In genomic region chr19:18441804-18442788, GRCh38 we compare ENCODE assay signal across 19 cellular contexts. TPM values are rescaled to one million over a fixed set of nuclear protein-coding genes. Genes with fewer than 3 reads are reported as not detected.
A peak's percentile ranks its signal among the peaks of the same experiment; 100 is the strongest.
DNase-seq lines count a peak whose midpoint lies in the region; ATAC-seq, FAIRE-seq and TF ChIP-seq lines count a peak whose summit lies in the region.
"Had no signal": no experiment of that assay in that cellular context is flagged by ENCODE, and none has a peak within 500 bp of the region (broad histone marks: within the 10 kb centered on the region; RNA-seq: fewer than 3 reads in every experiment).

No MANE protein-coding gene starts in this region.

- TF ChIP-seq CTCF in MCF 10A (IDR thresholded peaks at IDR 0.05; ENCODE audit: unreplicated experiment): no peak
- no peak for TF ChIP-seq CTCF in breast epithelium (IDR thresholded peaks at IDR 0.05)
- TF ChIP-seq CTCF in activated CD8-positive, alpha-beta T cell treated with anti-CD3 and anti-CD28 coated beads for 36 hours (IDR thresholded peaks at IDR 0.05): no peak
- TF ChIP-seq CTCF in lower lobe of right lung (IDR thresholded peaks at IDR 0.05): no peak

- no peak for TF ChIP-seq POLR2A in breast epithelium (IDR thresholded peaks at IDR 0.05)

- no peaks in the 10 kb centered on the region for H3K27me3 Mint-ChIP-seq in MCF 10A (ENCODE audit: insufficient read depth, unreplicated experiment)
- no peaks in the 10 kb centered on the region for H3K27me3 Mint-ChIP-seq in activated CD8-positive, alpha-beta T cell treated with anti-CD3 and anti-CD28 coated beads for 36 hours

- DNase-seq in MCF 10A (ENCODE audit: unreplicated experiment): no peak
- no peak for DNase-seq in breast epithelium (ENCODE audit: low spot score in 2 of 2)
- peak; percentile 48 for DNase-seq in activated CD8-positive, alpha-beta T cell treated with anti-CD3 and anti-CD28 coated beads for 36 hours
- DNase-seq in iPS-NIHi11 (ENCODE audit: low spot score): peak; percentile 39
- DNase-seq in urothelium cell line (ENCODE audit: low spot score): no peak
- no peak for DNase-seq in lower lobe of right lung
- DNase-seq in NCI-H1694 treated with DMSO at 0.1 percent for 48 hours (lab: John Stamatoyannopoulos, UW): no peak
- no peak for DNase-seq in NOMO-1 treated with dmso at 0.1 percent for 144 hours (lab: John Stamatoyannopoulos, UW; ENCODE audit: unreplicated experiment)
- DNase-seq: activated CD8-positive, alpha-beta memory T cell treated with anti-CD3 and anti-CD28 coated beads, Interleukin-2, amount 50 U/mL, for 48 hours; body of pancreas; DND-41; left lung; NCI-H524 treated with DMSO at 0.1 percent for 48 hours; nucleus accumbens; Peyer's patch; stimulated activated CD4-positive, alpha-beta T cell treated with anti-CD3 and anti-CD28 coated beads, Interleukin-12 subunit alpha, Interleukin-12 subunit beta, amount 100 ng/mL, for 4 hours; T-helper 9 cell had no signal

- no peak for ATAC-seq in activated CD8-positive, alpha-beta T cell treated with anti-CD3 and anti-CD28 coated beads for 36 hours
- ATAC-seq in lower lobe of right lung: no peak
- ATAC-seq: body of pancreas, left lung had no signal

- H3K4me1 ChIP-seq in breast epithelium (peaks cover 0 to 14% of the 10 kb centered on the region in 2 donors), lower lobe of right lung (peaks cover 19% of the 10 kb centered on the region)

- H3K4me1 Mint-ChIP-seq in MCF 10A (ENCODE audit: insufficient read depth, unreplicated experiment): peaks cover 33% of the 10 kb centered on the region
- peaks cover 24% of the 10 kb centered on the region for H3K4me1 Mint-ChIP-seq in activated CD8-positive, alpha-beta T cell treated with anti-CD3 and anti-CD28 coated beads for 36 hours (ENCODE audit: low read depth)

- POLR2A ChIA-PET in MCF 10A (lab: Yijun Ruan, JAX): interaction anchor here (1.5 kb wide), 1 partner anchor 9 kb away, joined by 3 read pairs; no protein-coding TSS in a partner anchor
- POLR2A ChIA-PET in activated CD8-positive, alpha-beta T cell treated with anti-CD3 and anti-CD28 coated beads for 36 hours (lab: Charles Lee): interaction anchor here (1.3 to 1.5 kb wide), 3 partner anchors 9 to 13 kb away, joined by 3 to 6 read pairs (median 4); no protein-coding TSS in a partner anchor

- BruUV-seq in MCF 10A (replicated peaks; lab: Mats Ljungman, UMichigan): no TSS peak

- peak overlapping the region; percentile 28 for H3K4me3 Mint-ChIP-seq in MCF 10A (ENCODE audit: unreplicated experiment)
- no peak overlapping the region for H3K4me3 Mint-ChIP-seq in activated CD8-positive, alpha-beta T cell treated with anti-CD3 and anti-CD28 coated beads for 36 hours

- intact Hi-C loops in MCF 10A (cut with micrococcal nuclease): no loop called here
- intact Hi-C loops in breast epithelium (cut with DNase I; ENCODE audit: low total_unique reads): no loop called here
- intact Hi-C loops in activated CD8-positive, alpha-beta T cell treated with anti-CD3 and anti-CD28 coated beads for 36 hours (cut with micrococcal nuclease): no loop called here
- intact Hi-C loops in lower lobe of right lung (cut with DNase I): no loop called here

- CTCF ChIA-PET in MCF 10A (lab: Yijun Ruan, JAX): interaction anchor here (0.6 to 3.7 kb wide), 6 partner anchors 9 to 130 kb away, joined by 3 to 25 read pairs (median 3); no protein-coding TSS in a partner anchor
- CTCF ChIA-PET in activated CD8-positive, alpha-beta T cell treated with anti-CD3 and anti-CD28 coated beads for 36 hours (lab: Charles Lee): interaction anchor here (0.7 to 1.4 kb wide), 3 partner anchors 9 to 78 kb away, joined by 3 to 4 read pairs (median 4); no protein-coding TSS in a partner anchor

- peak; percentile 83 for FAIRE-seq in urothelium cell line (lab: Jason Lieb, UNC)
- FAIRE-seq: H54 had no signal

- peaks cover 40% of the 10 kb centered on the region for H3K36me3 Mint-ChIP-seq in MCF 10A (ENCODE audit: insufficient read depth, unreplicated experiment)
- peaks cover 8% of the 10 kb centered on the region for H3K36me3 Mint-ChIP-seq in activated CD8-positive, alpha-beta T cell treated with anti-CD3 and anti-CD28 coated beads for 36 hours (ENCODE audit: low read depth)

- H3K4me3 ChIP-seq in breast epithelium: no peak overlapping the region
- no peak overlapping the region for H3K4me3 ChIP-seq in lower lobe of right lung
- H3K4me3 ChIP-seq: body of pancreas, hepatocyte, left lung, Peyer's patch had no signal

- H3K36me3 ChIP-seq in breast epithelium: no peaks in the 10 kb centered on the region
- H3K36me3 ChIP-seq in lower lobe of right lung: peaks cover 43% of the 10 kb centered on the region

- H3K27ac Mint-ChIP-seq in MCF 10A (ENCODE audit: low read depth, unreplicated experiment): peak overlapping the region; percentile 88
- peak overlapping the region; percentile 86 for H3K27ac Mint-ChIP-seq in activated CD8-positive, alpha-beta T cell treated with anti-CD3 and anti-CD28 coated beads for 36 hours

- H3K9me3 ChIP-seq in breast epithelium (no peaks in the 10 kb centered on the region), lower lobe of right lung (no peaks in the 10 kb centered on the region)
- H3K9me3 ChIP-seq: body of pancreas, left lung, Peyer's patch had no signal

- peaks cover 8% of the 10 kb centered on the region for H3K9me3 Mint-ChIP-seq in MCF 10A (ENCODE audit: unreplicated experiment)
- peaks cover 3% of the 10 kb centered on the region for H3K9me3 Mint-ChIP-seq in activated CD8-positive, alpha-beta T cell treated with anti-CD3 and anti-CD28 coated beads for 36 hours

- H3K27ac ChIP-seq in breast epithelium (no peak overlapping the region), lower lobe of right lung (no peak overlapping the region)
- H3K27ac ChIP-seq: hepatocyte, left lung had no signal

- H3K27me3 ChIP-seq in breast epithelium (no peaks in the 10 kb centered on the region), lower lobe of right lung (ENCODE audit: low read depth) (no peaks in the 10 kb centered on the region)
- H3K27me3 ChIP-seq: body of pancreas, hepatocyte, Peyer's patch had no signal

RNA-seq across cellular contexts. Expression of gene ISYNA1, which starts 4.2 kb away (rescaled TPM):
- 6.8 and 7.7 TPM in 2 replicates for total RNA-seq in MCF 10A (2022)
- 10 to 100 TPM in 2 of 3 donors, 1 to 10 TPM in 1; 7.4 to 42.9 (median 40.2) TPM for total RNA-seq in breast epithelium
- total RNA-seq in activated CD8-positive, alpha-beta T cell treated with anti-CD3 and anti-CD28 coated beads for 36 hours: 10 to 100 TPM; 48.6 to 54.9 TPM
- total RNA-seq in lower lobe of right lung: 30.6 TPM

RNA-seq across cellular contexts. Expression of gene SSBP4, which starts 22.9 kb away (rescaled TPM):
- 22.3 and 26.3 TPM in 2 replicates for total RNA-seq in MCF 10A (2022)
- total RNA-seq in breast epithelium: 10 to 100 TPM; 29.4 to 71.8 (median 46.7) TPM
- total RNA-seq in activated CD8-positive, alpha-beta T cell treated with anti-CD3 and anti-CD28 coated beads for 36 hours: 100 to 1,000 TPM in 1 of 2 experiments, 10 to 100 TPM in 1; 98.2 to 102 TPM
- total RNA-seq in lower lobe of right lung: 65.6 TPM

RNA-seq across cellular contexts. Expression of gene LRRC25, which starts 44.7 kb away (rescaled TPM):
- total RNA-seq in MCF 10A (2022) (not detected in 2 replicates), breast epithelium (10 to 100 TPM in 1 of 3 donors, 1 to 10 TPM in 2; 3.9 to 27.2 (median 7.2) TPM), lower lobe of right lung (35.4 TPM)
- not detected for total RNA-seq in activated CD8-positive, alpha-beta T cell treated with anti-CD3 and anti-CD28 coated beads for 36 hours
- total RNA-seq: hepatocyte had no signal

RNA-seq across cellular contexts. Expression of gene GDF15, which starts 56.1 kb away (rescaled TPM):
- total RNA-seq in MCF 10A (2022) (193 and 288 TPM in 2 replicates), breast epithelium (10 to 100 TPM in 1 of 3 donors, 1 to 10 TPM in 2; 2.7 to 60.3 (median 9.2) TPM), lower lobe of right lung (21.2 TPM)
- not detected for total RNA-seq in activated CD8-positive, alpha-beta T cell treated with anti-CD3 and anti-CD28 coated beads for 36 hours

Comparison
In these comparisons a context has a peak if more than half of its experiments do, and no peak if none do; other contexts are left out.
1. DNase-seq: peak in activated CD8-positive, alpha-beta T cell treated with anti-CD3 and anti-CD28 coated beads for 36 hours (single experiment) and iPS-NIHi11 (single experiment); none in MCF 10A (single experiment), breast epithelium (0 of 2), urothelium cell line (single experiment), lower lobe of right lung (single experiment), NCI-H1694 treated with DMSO at 0.1 percent for 48 hours (single experiment) and NOMO-1 treated with dmso at 0.1 percent for 144 hours (single experiment).